Comparison of ENCODE assay signal across 1 cellular context in the genomic region with DNA sequence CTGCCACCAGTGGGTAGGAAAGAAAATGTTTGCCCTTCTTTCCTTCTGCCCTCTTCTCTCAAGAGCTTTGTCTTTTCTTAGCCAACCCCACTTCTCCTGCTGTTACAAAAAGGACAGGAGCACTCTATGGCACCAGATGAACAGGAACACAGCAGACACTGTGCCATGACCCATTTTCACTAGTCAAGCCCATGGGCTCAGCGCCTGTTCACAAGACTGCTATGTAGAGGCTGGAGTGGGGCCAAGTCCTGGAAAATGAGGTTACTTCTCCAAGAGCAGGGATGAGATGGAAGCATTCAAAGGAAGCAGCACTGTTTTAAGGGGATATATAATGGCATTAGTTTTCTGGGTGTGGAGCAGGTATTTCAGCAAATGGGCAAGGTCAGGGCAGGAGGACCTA.
TF ChIP-seq lines count a peak whose summit lies in the region.

No MANE protein-coding gene starts in this region.

TF ChIP-seq in SK-N-SH treated with all-trans-retinoic acid at 6 μM for 48 hours, 23 proteins besides CTCF, POLR2A, EP300 and RAD21 (continued from another document):
- TF ChIP-seq, protein P1, sequence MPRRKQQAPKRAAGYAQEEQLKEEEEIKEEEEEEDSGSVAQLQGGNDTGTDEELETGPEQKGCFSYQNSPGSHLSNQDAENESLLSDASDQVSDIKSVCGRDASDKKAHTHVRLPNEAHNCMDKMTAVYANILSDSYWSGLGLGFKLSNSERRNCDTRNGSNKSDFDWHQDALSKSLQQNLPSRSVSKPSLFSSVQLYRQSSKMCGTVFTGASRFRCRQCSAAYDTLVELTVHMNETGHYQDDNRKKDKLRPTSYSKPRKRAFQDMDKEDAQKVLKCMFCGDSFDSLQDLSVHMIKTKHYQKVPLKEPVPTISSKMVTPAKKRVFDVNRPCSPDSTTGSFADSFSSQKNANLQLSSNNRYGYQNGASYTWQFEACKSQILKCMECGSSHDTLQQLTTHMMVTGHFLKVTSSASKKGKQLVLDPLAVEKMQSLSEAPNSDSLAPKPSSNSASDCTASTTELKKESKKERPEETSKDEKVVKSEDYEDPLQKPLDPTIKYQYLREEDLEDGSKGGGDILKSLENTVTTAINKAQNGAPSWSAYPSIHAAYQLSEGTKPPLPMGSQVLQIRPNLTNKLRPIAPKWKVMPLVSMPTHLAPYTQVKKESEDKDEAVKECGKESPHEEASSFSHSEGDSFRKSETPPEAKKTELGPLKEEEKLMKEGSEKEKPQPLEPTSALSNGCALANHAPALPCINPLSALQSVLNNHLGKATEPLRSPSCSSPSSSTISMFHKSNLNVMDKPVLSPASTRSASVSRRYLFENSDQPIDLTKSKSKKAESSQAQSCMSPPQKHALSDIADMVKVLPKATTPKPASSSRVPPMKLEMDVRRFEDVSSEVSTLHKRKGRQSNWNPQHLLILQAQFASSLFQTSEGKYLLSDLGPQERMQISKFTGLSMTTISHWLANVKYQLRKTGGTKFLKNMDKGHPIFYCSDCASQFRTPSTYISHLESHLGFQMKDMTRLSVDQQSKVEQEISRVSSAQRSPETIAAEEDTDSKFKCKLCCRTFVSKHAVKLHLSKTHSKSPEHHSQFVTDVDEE (CRISPR knock-in tag; IDR thresholded peaks at IDR 0.05), result no peak
